Comparison of ENCODE assay signal across 8 cellular contexts in genomic region chr22:37545703-37546435, GRCh38. TPM values are rescaled to one million over a fixed set of nuclear protein-coding genes. Genes with fewer than 3 reads are reported as not detected.
DNase-seq lines count a peak whose midpoint lies in the region; ATAC-seq, FAIRE-seq and TF ChIP-seq lines count a peak whose summit lies in the region.

No MANE protein-coding gene starts in this region.

- CTCF ChIA-PET in A549 (lab: Yijun Ruan, JAX): interaction anchor here (0.6 to 16.8 kb wide), 11 partner anchors 13 to 200 kb away, joined by 3 to 771 read pairs (median 4); partner anchors contain the start of gene CDC42EP1
- CTCF ChIA-PET in PC-9 (lab: Charles Lee): interaction anchor here (0.5 to 4.4 kb wide), 6 partner anchors 16 to 287 kb away, joined by 4 to 52 read pairs (median 8); no protein-coding TSS in a partner anchor

- FAIRE-seq in A549 (lab: Jason Lieb, UNC): no peak

- no peaks in the 10 kb centered on the region for H3K36me3 ChIP-seq in PC-9 (ENCODE audit: low read depth)
- no peaks in the 10 kb centered on the region for H3K36me3 ChIP-seq in esophagus squamous epithelium
- no peaks in the 10 kb centered on the region for H3K36me3 ChIP-seq in muscle layer of duodenum (ENCODE audit: control insufficient read depth in 1 of 2, insufficient read depth in 2 of 2, low read length in 2 of 2)

- DNase-seq in A549 (ENCODE audit: low read depth in 1 of 2, low spot score in 1 of 2) (peak; percentile 79 to 87), PC-9 (peak in 1 of 2 experiments; percentile 93), esophagus squamous epithelium (lab: John Stamatoyannopoulos, UW) (no peak), GM13976 (ENCODE audit: low spot score) (no peak), GM19240 (ENCODE audit: insufficient read length, low spot score) (no peak)
- no peak for DNase-seq in activated effector memory CD4-positive, alpha-beta T cell treated with Interleukin-2 at 50 U/mL for 16 hours

- H3K79me2 ChIP-seq in PC-9 (ENCODE audit: low read depth): no peaks in the 10 kb centered on the region

- TF ChIP-seq CTCF in A549 (IDR thresholded peaks at IDR 0.05) (no peak), PC-9 (conservative IDR thresholded peaks at IDR 0.05) (no peak), esophagus squamous epithelium (IDR thresholded peaks at IDR 0.05) (no peak), GM13976 (IDR thresholded peaks at IDR 0.05; ENCODE audit: borderline replicate concordance, control extremely low read depth, extremely low read depth, insufficient read depth, missing control alignments) (no peak)

- no peaks in the 10 kb centered on the region for H3K9me2 ChIP-seq in PC-9 (ENCODE audit: insufficient read depth)

- H3K27ac ChIP-seq in A549 (peak overlapping the region; percentile 80 to 96), PC-9 (peak overlapping the region; percentile 23; the same call in 1 of the 2 replicates), esophagus squamous epithelium (peak overlapping the region; percentile 85 to 97 (median 92)), muscle layer of duodenum (ENCODE audit: low read length) (peak overlapping the region; percentile 74)

- intact Hi-C loops in PC-9 (cut with micrococcal nuclease; ENCODE audit: unreplicated experiment): loop anchor here (1.0 to 10.0 kb wide), 7 partner anchors 21 to 361 kb away; partner anchors contain the start of genes ANKRD54, C1QTNF6, EIF3L and GCAT
- intact Hi-C loops in esophagus squamous epithelium (cut with DNase I): loop anchor here (10.0 kb wide), 1 partner anchor 49 kb away; no protein-coding TSS in a partner anchor

- no TSS peak for BruUV-seq in PC-9 (replicated peaks; lab: Mats Ljungman, UMichigan)

- H3K27me3 ChIP-seq in PC-9 (ENCODE audit: insufficient read depth, low read depth) (no peaks in the 10 kb centered on the region), esophagus squamous epithelium (no peaks in the 10 kb centered on the region), muscle layer of duodenum (ENCODE audit: low read depth, low read length) (no peaks in the 10 kb centered on the region)

- peak; percentile 83 to 89 for ATAC-seq in A549
- ATAC-seq in HG03039 (IDR thresholded peaks at IDR 0.05; ENCODE audit: unreplicated experiment): no peak

- H3K4me1 ChIP-seq in A549 (peaks cover 51% of the 10 kb centered on the region), PC-9 (replicated peaks; ENCODE audit: insufficient read depth) (peaks cover 74% of the 10 kb centered on the region), esophagus squamous epithelium (peaks cover 35 to 95% (median 59%) of the 10 kb centered on the region in 3 donors), muscle layer of duodenum (ENCODE audit: control insufficient read depth in 1 of 2, insufficient read depth in 2 of 2, low read length in 2 of 2) (peaks cover 4 to 31% of the 10 kb centered on the region in 2 donors)

- POLR2A ChIA-PET in A549 (lab: Yijun Ruan, JAX): interaction anchor here (0.6 to 1.6 kb wide), 5 partner anchors 14 to 47 kb away, joined by 3 to 7 read pairs (median 4); partner anchors contain the start of gene LGALS2
- POLR2A ChIA-PET in PC-9 (lab: Charles Lee; ENCODE audit: unreplicated experiment): interaction anchor here (0.6 to 2.5 kb wide), 6 partner anchors 14 to 262 kb away, joined by 3 to 9 read pairs (median 7); partner anchors contain the start of genes CDC42EP1 and GCAT

- H3K9me3 ChIP-seq in A549 (no peaks in the 10 kb centered on the region), PC-9 (ENCODE audit: insufficient read depth, low read depth) (no peaks in the 10 kb centered on the region), esophagus squamous epithelium (no peaks in the 10 kb centered on the region), muscle layer of duodenum (ENCODE audit: control insufficient read depth in 1 of 2, low read length in 2 of 2) (no peaks in the 10 kb centered on the region)

- in situ Hi-C loops in GM13976 (cut with MboI; ENCODE audit: low sequenced_read_pairs, unreplicated experiment): no loop called here

- no peak for TF ChIP-seq RAD21 in A549 (conservative IDR thresholded peaks at IDR 0.05 in 1 of 2, IDR thresholded peaks at IDR 0.05 in 1 of 2)

- no peak for TF ChIP-seq EP300 in A549 (IDR thresholded peaks at IDR 0.05)

- H3K4me2 ChIP-seq in A549 (peak overlapping the region; percentile 80), PC-9 (peak overlapping the region; percentile 37; the same call in 1 of the 2 replicates)

- 8% methylated on average over 13 of the region's 28 CpGs for WGBS in A549 (ENCODE audit: missing lambda C conversion rate)
- WGBS in esophagus squamous epithelium, 2 donors: 0% methylated on average over 10 of the region's 28 CpGs; no CpG with 5 or more reads in 1 of the 2 donors

- H3K4me3 ChIP-seq in A549 (peak overlapping the region; percentile 36), PC-9 (no peak overlapping the region), esophagus squamous epithelium (peak overlapping the region in 3 of 4 donors; percentile 29 to 55 (median 40)), muscle layer of duodenum (ENCODE audit: low read depth in 1 of 2, low read length in 2 of 2) (peak overlapping the region in 1 of 2 donors; percentile 45)

- H2AFZ ChIP-seq in PC-9: no peak overlapping the region

- H3F3A ChIP-seq in PC-9 (ENCODE audit: insufficient read depth, low read depth): peaks cover 52% of the 10 kb centered on the region

- no peaks in the 10 kb centered on the region for H4K20me1 ChIP-seq in PC-9 (ENCODE audit: insufficient read depth)

- TF ChIP-seq POLR2A in A549 (IDR thresholded peaks at IDR 0.05; ENCODE audit: low read length): peak; percentile 61
- peak in 2 of 4 donors; percentile 47 to 79 for TF ChIP-seq POLR2A in esophagus squamous epithelium (IDR thresholded peaks at IDR 0.05)

TF ChIP-seq in A549, 52 proteins besides CTCF, POLR2A, EP300 and RAD21:
- TF ChIP-seq CBX8 (IDR thresholded peaks at IDR 0.05) (no peak), JUN (IDR thresholded peaks at IDR 0.05) (peak in 1 of 2 experiments; percentile 25; a peak in 2 of 5 replicates), MAZ (IDR thresholded peaks at IDR 0.05; ENCODE audit: borderline replicate concordance, low read depth, low read length) (0 out of 2 replicates have a peak, but pooled peaks have one; percentile 20), MAX (IDR thresholded peaks at IDR 0.05) (0 out of 2 replicates have a peak, but pooled peaks have one; percentile 21)
- TF ChIP-seq, protein P1, sequence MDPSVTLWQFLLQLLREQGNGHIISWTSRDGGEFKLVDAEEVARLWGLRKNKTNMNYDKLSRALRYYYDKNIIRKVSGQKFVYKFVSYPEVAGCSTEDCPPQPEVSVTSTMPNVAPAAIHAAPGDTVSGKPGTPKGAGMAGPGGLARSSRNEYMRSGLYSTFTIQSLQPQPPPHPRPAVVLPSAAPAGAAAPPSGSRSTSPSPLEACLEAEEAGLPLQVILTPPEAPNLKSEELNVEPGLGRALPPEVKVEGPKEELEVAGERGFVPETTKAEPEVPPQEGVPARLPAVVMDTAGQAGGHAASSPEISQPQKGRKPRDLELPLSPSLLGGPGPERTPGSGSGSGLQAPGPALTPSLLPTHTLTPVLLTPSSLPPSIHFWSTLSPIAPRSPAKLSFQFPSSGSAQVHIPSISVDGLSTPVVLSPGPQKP (IDR thresholded peaks at IDR 0.05; ENCODE audit: low read depth, low read length): no peak

RNA-seq across cellular contexts. Expression of gene CDC42EP1, which starts 14.4 kb away (rescaled TPM):
- polyA plus RNA-seq in A549 (2011; rRNA removed) (12.2 and 16.0 TPM in 2 replicates), A549 (2017; fragmentation: RNase III; extraction: RNeasy Plus Mini Kit Qiagen cat#74134 plus additional on column Dnase treatment) (20.2 to 21.5 TPM (median 20.3 TPM) in 3 replicates)
- 23.4 and 33.7 TPM in 2 replicates for polyA plus RNA-seq in A549 (2012; cell fraction: cytosol; rRNA removed)
- 21.3 and 29.9 TPM in 2 replicates for polyA plus RNA-seq in A549 (2012; cell fraction: nucleus; rRNA removed)
- polyA minus RNA-seq in A549 (2011; rRNA and poly(A)+ RNA removed): 9.8 and 15.0 TPM in 2 replicates
- total RNA-seq in PC-9 (2021) (94.0 and 110 TPM in 2 replicates), esophagus squamous epithelium (10 to 100 TPM; 40.6 to 89.4 (median 53.8) TPM)

RNA-seq across cellular contexts. Expression of gene CARD10, which starts 26.7 kb away (rescaled TPM):
- polyA plus RNA-seq in A549 (2011; rRNA removed) (8.3 and 11.1 TPM in 2 replicates), A549 (2017; fragmentation: RNase III; extraction: RNeasy Plus Mini Kit Qiagen cat#74134 plus additional on column Dnase treatment) (14.1 to 16.1 TPM (median 15.3 TPM) in 3 replicates)
- polyA plus RNA-seq in A549 (2012; cell fraction: cytosol; rRNA removed): 16.0 and 23.0 TPM in 2 replicates
- polyA plus RNA-seq in A549 (2012; cell fraction: nucleus; rRNA removed): 52.8 and 67.1 TPM in 2 replicates
- 12.5 and 17.6 TPM in 2 replicates for polyA minus RNA-seq in A549 (2011; rRNA and poly(A)+ RNA removed)
- total RNA-seq in PC-9 (2021) (63.9 and 76.7 TPM in 2 replicates), esophagus squamous epithelium (10 to 100 TPM; 11.6 to 24.1 (median 20.9) TPM)

RNA-seq across cellular contexts. Expression of gene LGALS2, which starts 34.0 kb away (rescaled TPM):
- 1.1 and 2.0 TPM in 2 replicates for polyA plus RNA-seq in A549 (2011; rRNA removed)
- polyA plus RNA-seq in A549 (2012; cell fraction: cytosol; rRNA removed): 0.22 and 0.39 TPM in 2 replicates
- 0.14 TPM in 1 of 2 replicates, not detected in the other for polyA plus RNA-seq in A549 (2012; cell fraction: nucleus; rRNA removed)
- polyA plus RNA-seq in A549 (2017; fragmentation: RNase III; extraction: RNeasy Plus Mini Kit Qiagen cat#74134 plus additional on column Dnase treatment): 0.45 to 0.75 TPM (median 0.63 TPM) in 3 replicates
- not detected in 2 replicates for polyA minus RNA-seq in A549 (2011; rRNA and poly(A)+ RNA removed)
- total RNA-seq in PC-9 (2021): not detected in 2 replicates
- total RNA-seq in esophagus squamous epithelium: not detected

RNA-seq across cellular contexts. Expression of gene MFNG, which starts 59.7 kb away (rescaled TPM):
- polyA plus RNA-seq in A549 (2011; rRNA removed): 1.2 and 2.0 TPM in 2 replicates
- 2.3 and 3.2 TPM in 2 replicates for polyA plus RNA-seq in A549 (2012; cell fraction: cytosol; rRNA removed)
- polyA plus RNA-seq in A549 (2012; cell fraction: nucleus; rRNA removed): 18.4 and 23.7 TPM in 2 replicates
- 1.7 to 1.8 TPM (median 1.7 TPM) in 3 replicates for polyA plus RNA-seq in A549 (2017; fragmentation: RNase III; extraction: RNeasy Plus Mini Kit Qiagen cat#74134 plus additional on column Dnase treatment)
- 0.73 and 0.95 TPM in 2 replicates for polyA minus RNA-seq in A549 (2011; rRNA and poly(A)+ RNA removed)
- total RNA-seq in PC-9 (2021): 26.0 and 28.1 TPM in 2 replicates
- total RNA-seq in esophagus squamous epithelium: 10 to 100 TPM in 1 of 4 donors, 1 to 10 TPM in 3; 3.8 to 10.3 (median 7.9) TPM

Comparison
In these comparisons a context has a peak if more than half of its experiments do, and no peak if none do; other contexts are left out.
1. DNase-seq: peak in A549 (2 of 2); none in esophagus squamous epithelium (single experiment), GM13976 (single experiment), activated effector memory CD4-positive, alpha-beta T cell treated with Interleukin-2 at 50 U/mL for 16 hours (single experiment) and GM19240 (single experiment).
2. H3K27ac ChIP-seq: peak in every context shown above with its lines; median percentile 92 in esophagus squamous epithelium; 88 in A549; 74 in muscle layer of duodenum; 23 in PC-9.